Comparison of ENCODE assay signal across 7 cellular contexts in the genomic region with DNA sequence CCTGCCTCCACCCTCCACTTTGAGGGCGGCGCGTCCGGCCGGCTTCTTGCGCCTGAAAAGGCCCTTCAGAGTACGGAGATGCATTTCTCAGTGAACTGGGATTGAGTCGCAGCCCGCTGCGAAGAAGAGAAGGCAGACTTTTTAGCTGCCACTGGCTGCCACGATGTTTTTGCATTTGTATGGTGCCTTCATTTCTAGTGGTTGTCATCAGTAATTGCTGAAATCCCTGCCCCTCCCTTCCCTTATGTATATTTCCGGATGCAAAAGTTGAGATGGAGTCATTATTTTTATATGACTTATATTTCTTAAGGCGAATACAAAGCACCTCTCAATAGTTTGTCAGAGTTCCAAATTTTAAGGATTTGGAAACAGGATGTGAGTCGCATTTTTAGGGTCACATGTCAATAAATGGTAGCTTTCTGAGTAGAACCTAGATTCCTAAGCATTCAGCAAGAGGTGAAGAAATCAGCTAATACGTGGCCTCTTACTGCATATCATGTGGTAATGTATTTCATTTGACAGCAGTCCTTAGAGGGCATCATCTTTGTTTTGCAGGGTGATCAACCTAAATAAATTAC. TPM values are rescaled to one million over a fixed set of nuclear protein-coding genes. Genes with fewer than 3 reads are reported as not detected.
DNase-seq lines count a peak whose midpoint lies in the region; ATAC-seq and TF ChIP-seq lines count a peak whose summit lies in the region.

No MANE protein-coding gene starts in this region.

- H3K27ac ChIP-seq in Panc1 (ENCODE audit: low read length) (peak overlapping the region; percentile 51; the same call in 1 of the 2 replicates), dorsolateral prefrontal cortex (peak overlapping the region in 50 of 59 donors; percentile 15 to 88 (median 73))

- no peaks in the 10 kb centered on the region for H3K4me1 ChIP-seq in Panc1 (ENCODE audit: control insufficient read depth, insufficient read depth, low read length)

- no peak overlapping the region for H3K27ac Mint-ChIP-seq in nephron

- H3K9me3 ChIP-seq in Panc1 (ENCODE audit: control insufficient read depth, insufficient read depth, low read depth, low read length) = no peaks in the 10 kb centered on the region

- ATAC-seq in GM21447 (IDR thresholded peaks at IDR 0.05; ENCODE audit: unreplicated experiment) (peak; percentile 6), Panc1 (no peak), GM21381 (IDR thresholded peaks at IDR 0.05; ENCODE audit: unreplicated experiment) (no peak)

- peaks cover 5% of the 10 kb centered on the region for H3K4me1 Mint-ChIP-seq in nephron

- no peak for DNase-seq in Panc1 (ENCODE audit: low read depth, low spot score)
- no peak for DNase-seq in dorsolateral prefrontal cortex
- no peak for DNase-seq in mucosa of gallbladder (ENCODE audit: low spot score)
- DNase-seq in posterior cingulate gyrus = no peak

- H3K4me3 ChIP-seq in Panc1 (ENCODE audit: low read depth in 2 of 2, low read length in 2 of 2) (peak overlapping the region; percentile 60 to 67), dorsolateral prefrontal cortex (peak overlapping the region; percentile 40 to 85 (median 71))

- no peaks in the 10 kb centered on the region for H3K36me3 ChIP-seq in Panc1 (ENCODE audit: control insufficient read depth, insufficient read depth, low read length)

- H3K27me3 ChIP-seq in Panc1 (ENCODE audit: control insufficient read depth, insufficient read depth, low read length) (no peaks in the 10 kb centered on the region), dorsolateral prefrontal cortex (peaks cover 0 to 86% (median 13%) of the 10 kb centered on the region in 45 donors)

- POLR2A ChIA-PET in Panc1 (lab: Charles Lee) = no interaction called here

- CTCF ChIA-PET in Panc1 (lab: Charles Lee) = interaction anchor here (0.6 kb wide), 1 partner anchor 1521 kb away, joined by 3 read pairs; no protein-coding TSS in a partner anchor

- BruUV-seq in Panc1 (replicated peaks; lab: Mats Ljungman, UMichigan) = no TSS peak

- H3K36me3 Mint-ChIP-seq in nephron (ENCODE audit: low read depth) = no peaks in the 10 kb centered on the region

- TF ChIP-seq CTCF in Panc1 (IDR thresholded peaks at IDR 0.05) (no peak), dorsolateral prefrontal cortex (IDR thresholded peaks at IDR 0.05 in 54 of 56, conservative IDR thresholded peaks at IDR 0.05 in 2 of 56; ENCODE audit: low read depth in 1 of 56, partially characterized antibody in 56 of 56) (no peak), nephron (IDR thresholded peaks at IDR 0.05; ENCODE audit: unreplicated experiment in 3 of 3) (no peak)

- no peaks in the 10 kb centered on the region for H3K27me3 Mint-ChIP-seq in nephron (ENCODE audit: low read depth)

- in situ Hi-C loops in Panc1 (cut with HindIII; ENCODE audit: low pct_unique_long_range_greater_than_20kb, low sequenced_read_pairs) = no loop called here

- H3K9me3 Mint-ChIP-seq in nephron = peaks cover 2% of the 10 kb centered on the region

- H3K4me3 Mint-ChIP-seq in nephron = peak overlapping the region; percentile 68 to 82 (median 76)

- intact Hi-C loops in Panc1 (cut with micrococcal nuclease; ENCODE audit: unreplicated experiment) = no loop called here
- intact Hi-C loops in dorsolateral prefrontal cortex (cut with DNase I) = loop anchor here in 1 of 2 donors (5.0 kb wide), 1 partner anchor 66 kb away; a partner anchor contains a TSS
- intact Hi-C loops in posterior cingulate gyrus (cut with DNase I) = no loop called here

RNA-seq across cellular contexts. Expression of a gene that starts 0.7 kb away (rescaled TPM):
- total RNA-seq in Panc1 (2021; ENCODE audit: unreplicated experiment) = 72.7 TPM
- polyA plus RNA-seq in Panc1 (2012; ENCODE audit: insufficient read length) = 61.1 TPM
- total RNA-seq in dorsolateral prefrontal cortex = 100 to 1,000 TPM in 117 of 120 experiments, 10 to 100 TPM in 3; 86.2 to 263 (median 179) TPM
- total RNA-seq in mucosa of gallbladder = 111 TPM

RNA-seq across cellular contexts. Expression of a gene that starts 41.8 kb away (rescaled TPM):
- total RNA-seq in Panc1 (2021; ENCODE audit: unreplicated experiment) = not detected
- not detected for polyA plus RNA-seq in Panc1 (2012; ENCODE audit: insufficient read length)
- not detected for total RNA-seq in dorsolateral prefrontal cortex
- not detected for total RNA-seq in mucosa of gallbladder
